In the genomic region with DNA sequence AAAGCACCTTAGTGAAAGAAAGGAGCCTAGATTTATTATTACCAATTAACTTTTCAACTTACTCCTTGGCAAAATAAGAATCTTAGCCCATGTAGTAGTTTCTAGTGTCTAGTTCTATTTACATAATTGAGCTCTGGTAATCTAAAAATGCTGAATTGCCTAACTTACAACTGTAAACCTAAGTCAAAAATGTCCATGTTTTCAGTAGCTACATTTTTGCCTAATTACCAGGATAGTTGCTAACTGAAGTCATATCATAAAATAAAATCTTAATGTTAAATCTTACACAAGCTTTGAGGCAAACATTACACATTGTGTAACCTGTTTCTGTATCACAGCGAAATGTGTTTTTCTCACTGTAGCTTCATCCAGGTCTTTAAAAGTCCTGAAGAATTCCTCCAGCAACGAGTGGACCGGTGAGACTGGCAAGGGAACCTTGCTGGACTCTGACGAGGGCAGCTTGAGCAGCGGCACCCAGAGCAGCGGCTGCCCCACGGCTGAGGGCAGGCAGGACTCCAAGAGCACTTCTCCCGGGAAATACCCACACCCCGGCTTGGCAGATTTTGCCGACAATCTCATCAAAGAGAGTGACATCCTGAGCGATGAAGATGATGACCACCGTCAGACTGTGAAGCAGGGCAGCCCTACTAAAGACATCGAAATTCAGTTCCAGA, we compare ENCODE assay signal across 1 cellular context.
TF ChIP-seq lines count a peak whose summit lies in the region.

No MANE protein-coding gene starts in this region.

TF ChIP-seq in GM23338, 12 proteins besides CTCF, POLR2A, EP300 and RAD21 (continued from another document):
- TF ChIP-seq, protein P1, sequence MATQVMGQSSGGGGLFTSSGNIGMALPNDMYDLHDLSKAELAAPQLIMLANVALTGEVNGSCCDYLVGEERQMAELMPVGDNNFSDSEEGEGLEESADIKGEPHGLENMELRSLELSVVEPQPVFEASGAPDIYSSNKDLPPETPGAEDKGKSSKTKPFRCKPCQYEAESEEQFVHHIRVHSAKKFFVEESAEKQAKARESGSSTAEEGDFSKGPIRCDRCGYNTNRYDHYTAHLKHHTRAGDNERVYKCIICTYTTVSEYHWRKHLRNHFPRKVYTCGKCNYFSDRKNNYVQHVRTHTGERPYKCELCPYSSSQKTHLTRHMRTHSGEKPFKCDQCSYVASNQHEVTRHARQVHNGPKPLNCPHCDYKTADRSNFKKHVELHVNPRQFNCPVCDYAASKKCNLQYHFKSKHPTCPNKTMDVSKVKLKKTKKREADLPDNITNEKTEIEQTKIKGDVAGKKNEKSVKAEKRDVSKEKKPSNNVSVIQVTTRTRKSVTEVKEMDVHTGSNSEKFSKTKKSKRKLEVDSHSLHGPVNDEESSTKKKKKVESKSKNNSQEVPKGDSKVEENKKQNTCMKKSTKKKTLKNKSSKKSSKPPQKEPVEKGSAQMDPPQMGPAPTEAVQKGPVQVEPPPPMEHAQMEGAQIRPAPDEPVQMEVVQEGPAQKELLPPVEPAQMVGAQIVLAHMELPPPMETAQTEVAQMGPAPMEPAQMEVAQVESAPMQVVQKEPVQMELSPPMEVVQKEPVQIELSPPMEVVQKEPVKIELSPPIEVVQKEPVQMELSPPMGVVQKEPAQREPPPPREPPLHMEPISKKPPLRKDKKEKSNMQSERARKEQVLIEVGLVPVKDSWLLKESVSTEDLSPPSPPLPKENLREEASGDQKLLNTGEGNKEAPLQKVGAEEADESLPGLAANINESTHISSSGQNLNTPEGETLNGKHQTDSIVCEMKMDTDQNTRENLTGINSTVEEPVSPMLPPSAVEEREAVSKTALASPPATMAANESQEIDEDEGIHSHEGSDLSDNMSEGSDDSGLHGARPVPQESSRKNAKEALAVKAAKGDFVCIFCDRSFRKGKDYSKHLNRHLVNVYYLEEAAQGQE (IDR thresholded peaks at IDR 0.05; ENCODE audit: unreplicated experiment): no peak
- TF ChIP-seq, protein P2, sequence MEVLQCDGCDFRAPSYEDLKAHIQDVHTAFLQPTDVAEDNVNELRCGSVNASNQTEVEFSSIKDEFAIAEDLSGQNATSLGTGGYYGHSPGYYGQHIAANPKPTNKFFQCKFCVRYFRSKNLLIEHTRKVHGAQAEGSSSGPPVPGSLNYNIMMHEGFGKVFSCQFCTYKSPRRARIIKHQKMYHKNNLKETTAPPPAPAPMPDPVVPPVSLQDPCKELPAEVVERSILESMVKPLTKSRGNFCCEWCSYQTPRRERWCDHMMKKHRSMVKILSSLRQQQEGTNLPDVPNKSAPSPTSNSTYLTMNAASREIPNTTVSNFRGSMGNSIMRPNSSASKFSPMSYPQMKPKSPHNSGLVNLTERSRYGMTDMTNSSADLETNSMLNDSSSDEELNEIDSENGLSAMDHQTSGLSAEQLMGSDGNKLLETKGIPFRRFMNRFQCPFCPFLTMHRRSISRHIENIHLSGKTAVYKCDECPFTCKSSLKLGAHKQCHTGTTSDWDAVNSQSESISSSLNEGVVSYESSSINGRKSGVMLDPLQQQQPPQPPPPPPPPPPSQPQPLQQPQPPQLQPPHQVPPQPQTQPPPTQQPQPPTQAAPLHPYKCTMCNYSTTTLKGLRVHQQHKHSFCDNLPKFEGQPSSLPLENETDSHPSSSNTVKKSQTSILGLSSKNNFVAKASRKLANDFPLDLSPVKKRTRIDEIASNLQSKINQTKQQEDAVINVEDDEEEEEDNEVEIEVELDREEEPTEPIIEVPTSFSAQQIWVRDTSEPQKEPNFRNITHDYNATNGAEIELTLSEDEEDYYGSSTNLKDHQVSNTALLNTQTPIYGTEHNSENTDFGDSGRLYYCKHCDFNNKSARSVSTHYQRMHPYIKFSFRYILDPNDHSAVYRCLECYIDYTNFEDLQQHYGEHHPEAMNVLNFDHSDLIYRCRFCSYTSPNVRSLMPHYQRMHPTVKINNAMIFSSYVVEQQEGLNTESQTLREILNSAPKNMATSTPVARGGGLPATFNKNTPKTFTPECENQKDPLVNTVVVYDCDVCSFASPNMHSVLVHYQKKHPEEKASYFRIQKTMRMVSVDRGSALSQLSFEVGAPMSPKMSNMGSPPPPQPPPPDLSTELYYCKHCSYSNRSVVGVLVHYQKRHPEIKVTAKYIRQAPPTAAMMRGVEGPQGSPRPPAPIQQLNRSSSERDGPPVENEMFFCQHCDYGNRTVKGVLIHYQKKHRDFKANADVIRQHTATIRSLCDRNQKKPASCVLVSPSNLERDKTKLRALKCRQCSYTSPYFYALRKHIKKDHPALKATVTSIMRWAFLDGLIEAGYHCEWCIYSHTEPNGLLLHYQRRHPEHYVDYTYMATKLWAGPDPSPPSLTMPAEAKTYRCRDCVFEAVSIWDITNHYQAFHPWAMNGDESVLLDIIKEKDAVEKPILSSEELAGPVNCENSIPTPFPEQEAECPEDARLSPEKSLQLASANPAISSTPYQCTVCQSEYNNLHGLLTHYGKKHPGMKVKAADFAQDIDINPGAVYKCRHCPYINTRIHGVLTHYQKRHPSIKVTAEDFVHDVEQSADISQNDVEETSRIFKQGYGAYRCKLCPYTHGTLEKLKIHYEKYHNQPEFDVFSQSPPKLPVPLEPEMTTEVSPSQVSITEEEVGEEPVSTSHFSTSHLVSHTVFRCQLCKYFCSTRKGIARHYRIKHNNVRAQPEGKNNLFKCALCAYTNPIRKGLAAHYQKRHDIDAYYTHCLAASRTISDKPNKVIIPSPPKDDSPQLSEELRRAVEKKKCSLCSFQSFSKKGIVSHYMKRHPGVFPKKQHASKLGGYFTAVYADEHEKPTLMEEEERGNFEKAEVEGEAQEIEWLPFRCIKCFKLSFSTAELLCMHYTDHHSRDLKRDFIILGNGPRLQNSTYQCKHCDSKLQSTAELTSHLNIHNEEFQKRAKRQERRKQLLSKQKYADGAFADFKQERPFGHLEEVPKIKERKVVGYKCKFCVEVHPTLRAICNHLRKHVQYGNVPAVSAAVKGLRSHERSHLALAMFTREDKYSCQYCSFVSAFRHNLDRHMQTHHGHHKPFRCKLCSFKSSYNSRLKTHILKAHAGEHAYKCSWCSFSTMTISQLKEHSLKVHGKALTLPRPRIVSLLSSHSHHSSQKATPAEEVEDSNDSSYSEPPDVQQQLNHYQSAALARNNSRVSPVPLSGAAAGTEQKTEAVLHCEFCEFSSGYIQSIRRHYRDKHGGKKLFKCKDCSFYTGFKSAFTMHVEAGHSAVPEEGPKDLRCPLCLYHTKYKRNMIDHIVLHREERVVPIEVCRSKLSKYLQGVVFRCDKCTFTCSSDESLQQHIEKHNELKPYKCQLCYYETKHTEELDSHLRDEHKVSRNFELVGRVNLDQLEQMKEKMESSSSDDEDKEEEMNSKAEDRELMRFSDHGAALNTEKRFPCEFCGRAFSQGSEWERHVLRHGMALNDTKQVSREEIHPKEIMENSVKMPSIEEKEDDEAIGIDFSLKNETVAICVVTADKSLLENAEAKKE (CRISPR knock-in tag; IDR thresholded peaks at IDR 0.05): no peak
- TF ChIP-seq POLR2AphosphoS5 (IDR thresholded peaks at IDR 0.05; ENCODE audit: low read depth) (no peak), EZH2 (IDR thresholded peaks at IDR 0.05; ENCODE audit: low read depth, unreplicated experiment) (no peak), STAT1 (IDR thresholded peaks at IDR 0.05; ENCODE audit: unreplicated experiment) (no peak), CREB1 (CRISPR knock-in tag; IDR thresholded peaks at IDR 0.05; ENCODE audit: low read depth) (no peak), JUNB (IDR thresholded peaks at IDR 0.05; ENCODE audit: unreplicated experiment) (no peak), NANOG (IDR thresholded peaks at IDR 0.05; ENCODE audit: borderline replicate concordance) (no peak), ZNF114 (CRISPR knock-in tag; IDR thresholded peaks at IDR 0.05) (no peak), EZH2phosphoT487 (IDR thresholded peaks at IDR 0.05; ENCODE audit: unreplicated experiment) (no peak)
- TF ChIP-seq, protein P3, sequence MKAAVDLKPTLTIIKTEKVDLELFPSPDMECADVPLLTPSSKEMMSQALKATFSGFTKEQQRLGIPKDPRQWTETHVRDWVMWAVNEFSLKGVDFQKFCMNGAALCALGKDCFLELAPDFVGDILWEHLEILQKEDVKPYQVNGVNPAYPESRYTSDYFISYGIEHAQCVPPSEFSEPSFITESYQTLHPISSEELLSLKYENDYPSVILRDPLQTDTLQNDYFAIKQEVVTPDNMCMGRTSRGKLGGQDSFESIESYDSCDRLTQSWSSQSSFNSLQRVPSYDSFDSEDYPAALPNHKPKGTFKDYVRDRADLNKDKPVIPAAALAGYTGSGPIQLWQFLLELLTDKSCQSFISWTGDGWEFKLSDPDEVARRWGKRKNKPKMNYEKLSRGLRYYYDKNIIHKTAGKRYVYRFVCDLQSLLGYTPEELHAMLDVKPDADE (IDR thresholded peaks at IDR 0.05): no peak
TF ChIP-seq in GM23338: peak in this region for 0.
